In the genomic region with DNA sequence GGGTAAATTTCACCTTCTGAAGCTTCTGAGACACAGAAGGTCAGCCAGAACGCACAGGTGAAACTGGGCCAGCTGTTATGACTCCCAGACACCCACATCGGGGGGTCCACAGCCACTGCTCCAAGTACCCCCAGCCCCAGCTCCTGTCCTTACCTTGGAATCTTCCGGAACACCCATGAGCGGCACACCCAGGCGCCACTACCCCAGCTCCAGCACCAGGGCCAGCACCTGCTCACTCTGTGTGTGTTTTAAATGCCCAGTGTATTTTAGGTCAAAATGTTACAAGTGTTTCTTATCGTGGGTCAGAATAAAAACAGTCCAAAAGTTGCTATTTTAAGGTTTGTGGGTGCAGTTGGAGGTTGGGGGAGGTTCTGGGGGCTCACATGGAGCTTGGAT, we compare ENCODE assay signal across 18 cellular contexts.
"Had no signal": no experiment of that assay in that cellular context is flagged by ENCODE, and none has a peak within 500 bp of the region (broad histone marks: within the 10 kb centered on the region; RNA-seq: fewer than 3 reads in every experiment).

No MANE protein-coding gene starts in this region.

- ATAC-seq: K562 had no signal

- FAIRE-seq: K562, RCC 7860 had no signal

- H3K9ac ChIP-seq: KMS-11 had no signal

- DNase-seq: IMR-90, Kasumi-1, MM.1S, NCI-H1092 treated with DMSO at 0.1 percent for 48 hours, NCI-H1436 treated with DMSO at 0.1 percent for 48 hours, NCI-H1694, NCI-H1930, NCI-H2081, NCI-H2107, NCI-H2227 treated with DMSO at 0.1 percent for 48 hours, NCI-H524, NCI-H526 treated with DMSO at 0.1 percent for 48 hours, NCI-H748 treated with DMSO at 0.1 percent for 48 hours, RPMI8226, SHP77 had no signal

- H3K4me2 ChIP-seq: KMS-11 had no signal

- H3K4me3 ChIP-seq: K562 had no signal

- H3K27ac ChIP-seq: KMS-11 had no signal
